In the genomic region with DNA sequence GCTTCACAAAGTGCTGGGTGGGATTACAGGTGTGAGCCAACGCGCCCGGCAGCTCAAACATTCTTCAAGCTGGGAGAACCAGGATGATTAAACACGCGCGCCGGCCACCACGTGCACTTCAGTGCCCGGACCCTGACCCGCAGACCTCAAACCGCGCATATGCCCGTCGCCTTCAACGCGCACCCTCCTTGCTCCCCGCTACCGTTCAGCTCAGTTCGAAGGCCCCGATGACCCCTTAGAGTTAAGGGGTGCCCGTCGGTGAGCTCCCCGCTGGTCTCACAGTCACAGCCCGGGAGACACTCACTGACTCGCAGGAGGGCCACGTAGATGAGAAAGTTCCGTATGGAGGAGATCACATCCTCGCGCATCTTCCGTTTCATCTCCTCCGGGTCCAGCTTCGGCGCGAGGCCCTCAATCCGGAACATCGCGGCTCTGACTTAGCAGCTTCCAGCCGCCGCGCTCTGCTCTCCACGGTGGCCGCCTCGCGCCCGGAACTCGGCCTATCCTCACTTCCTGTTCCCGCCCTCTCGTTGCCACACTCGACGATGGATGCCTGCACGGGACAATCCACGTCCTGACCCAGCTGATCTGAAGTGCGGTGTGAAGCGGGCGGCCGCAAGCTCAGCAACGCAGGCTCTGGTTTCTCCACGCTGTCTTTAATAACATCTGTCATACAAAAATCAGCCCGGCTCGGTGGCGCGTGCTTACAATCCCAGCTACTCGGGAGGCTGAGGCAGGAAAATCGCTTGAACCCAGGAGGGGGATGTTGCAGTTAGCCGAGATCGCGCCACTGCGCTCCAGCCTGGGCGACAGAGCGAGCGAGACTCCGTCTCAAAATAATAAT, we compare ENCODE assay signal across 1 cellular context.
TF ChIP-seq lines count a peak whose summit lies in the region.

A gene (minus strand): TSS at position 490 of the 844 bp plus-strand sequence. CDS start 65 bp downstream, at position 425.

TF ChIP-seq in HepG2, 621 proteins besides CTCF, POLR2A, EP300 and RAD21 (continued from another document and continues in another):
- TF ChIP-seq NCOR1 (IDR thresholded peaks at IDR 0.05; ENCODE audit: borderline replicate concordance, low read length) = no peak
- TF ChIP-seq TMF1 (CRISPR knock-in tag; IDR thresholded peaks at IDR 0.05; ENCODE audit: low read depth) = peak; percentile 62; the same call in 1 of the 2 replicates
- peak; percentile 60; the same call in 1 of the 2 replicates for TF ChIP-seq ZNF136 (CRISPR knock-in tag; IDR thresholded peaks at IDR 0.05; ENCODE audit: low read depth)
- peak; percentile 60 for TF ChIP-seq KDM3A (CRISPR knock-in tag; IDR thresholded peaks at IDR 0.05; ENCODE audit: low read depth)
- peak; percentile 97 for TF ChIP-seq ZNF605 (CRISPR knock-in tag; IDR thresholded peaks at IDR 0.05)
- TF ChIP-seq ZNF674 (CRISPR knock-in tag; IDR thresholded peaks at IDR 0.05; ENCODE audit: low read depth) = peak; percentile 95
- no peak for TF ChIP-seq RARG (CRISPR knock-in tag; IDR thresholded peaks at IDR 0.05; ENCODE audit: low read depth)
- TF ChIP-seq RFX1 (IDR thresholded peaks at IDR 0.05) = no peak
- TF ChIP-seq KLF13 (CRISPR knock-in tag; IDR thresholded peaks at IDR 0.05) = peak; percentile 90; the same call in 1 of the 2 replicates
- no peak for TF ChIP-seq ZNF121 (CRISPR knock-in tag; IDR thresholded peaks at IDR 0.05)
- TF ChIP-seq, protein P1, sequence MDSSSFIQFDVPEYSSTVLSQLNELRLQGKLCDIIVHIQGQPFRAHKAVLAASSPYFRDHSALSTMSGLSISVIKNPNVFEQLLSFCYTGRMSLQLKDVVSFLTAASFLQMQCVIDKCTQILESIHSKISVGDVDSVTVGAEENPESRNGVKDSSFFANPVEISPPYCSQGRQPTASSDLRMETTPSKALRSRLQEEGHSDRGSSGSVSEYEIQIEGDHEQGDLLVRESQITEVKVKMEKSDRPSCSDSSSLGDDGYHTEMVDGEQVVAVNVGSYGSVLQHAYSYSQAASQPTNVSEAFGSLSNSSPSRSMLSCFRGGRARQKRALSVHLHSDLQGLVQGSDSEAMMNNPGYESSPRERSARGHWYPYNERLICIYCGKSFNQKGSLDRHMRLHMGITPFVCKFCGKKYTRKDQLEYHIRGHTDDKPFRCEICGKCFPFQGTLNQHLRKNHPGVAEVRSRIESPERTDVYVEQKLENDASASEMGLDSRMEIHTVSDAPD (CRISPR knock-in tag; IDR thresholded peaks at IDR 0.05) = peak; percentile 64; the same call in 1 of the 2 replicates
- TF ChIP-seq, protein P2, sequence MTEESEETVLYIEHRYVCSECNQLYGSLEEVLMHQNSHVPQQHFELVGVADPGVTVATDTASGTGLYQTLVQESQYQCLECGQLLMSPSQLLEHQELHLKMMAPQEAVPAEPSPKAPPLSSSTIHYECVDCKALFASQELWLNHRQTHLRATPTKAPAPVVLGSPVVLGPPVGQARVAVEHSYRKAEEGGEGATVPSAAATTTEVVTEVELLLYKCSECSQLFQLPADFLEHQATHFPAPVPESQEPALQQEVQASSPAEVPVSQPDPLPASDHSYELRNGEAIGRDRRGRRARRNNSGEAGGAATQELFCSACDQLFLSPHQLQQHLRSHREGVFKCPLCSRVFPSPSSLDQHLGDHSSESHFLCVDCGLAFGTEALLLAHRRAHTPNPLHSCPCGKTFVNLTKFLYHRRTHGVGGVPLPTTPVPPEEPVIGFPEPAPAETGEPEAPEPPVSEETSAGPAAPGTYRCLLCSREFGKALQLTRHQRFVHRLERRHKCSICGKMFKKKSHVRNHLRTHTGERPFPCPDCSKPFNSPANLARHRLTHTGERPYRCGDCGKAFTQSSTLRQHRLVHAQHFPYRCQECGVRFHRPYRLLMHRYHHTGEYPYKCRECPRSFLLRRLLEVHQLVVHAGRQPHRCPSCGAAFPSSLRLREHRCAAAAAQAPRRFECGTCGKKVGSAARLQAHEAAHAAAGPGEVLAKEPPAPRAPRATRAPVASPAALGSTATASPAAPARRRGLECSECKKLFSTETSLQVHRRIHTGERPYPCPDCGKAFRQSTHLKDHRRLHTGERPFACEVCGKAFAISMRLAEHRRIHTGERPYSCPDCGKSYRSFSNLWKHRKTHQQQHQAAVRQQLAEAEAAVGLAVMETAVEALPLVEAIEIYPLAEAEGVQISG (CRISPR knock-in tag; IDR thresholded peaks at IDR 0.05) = peak; percentile 96
- 0 out of 2 replicates have a peak, but pooled peaks have one; percentile 20 for TF ChIP-seq CREB1 (IDR thresholded peaks at IDR 0.05)
- TF ChIP-seq CREB1 (CRISPR knock-in tag; IDR thresholded peaks at IDR 0.05) = peak; percentile 65; the same call in 1 of the 2 replicates
- TF ChIP-seq NONO (IDR thresholded peaks at IDR 0.05) = no peak
- TF ChIP-seq NONO (CRISPR knock-in tag; conservative IDR thresholded peaks at IDR 0.05) = peak; percentile 85
- no peak for TF ChIP-seq MBNL3 (CRISPR knock-in tag; conservative IDR thresholded peaks at IDR 0.05)
- TF ChIP-seq, protein P3, sequence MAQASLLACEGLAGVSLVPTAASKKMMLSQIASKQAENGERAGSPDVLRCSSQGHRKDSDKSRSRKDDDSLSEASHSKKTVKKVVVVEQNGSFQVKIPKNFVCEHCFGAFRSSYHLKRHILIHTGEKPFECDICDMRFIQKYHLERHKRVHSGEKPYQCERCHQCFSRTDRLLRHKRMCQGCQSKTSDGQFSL (CRISPR knock-in tag; IDR thresholded peaks at IDR 0.05) = peak; percentile 80; the same call in 1 of the 2 replicates
- peak; percentile 93; the same call in 1 of the 2 replicates for TF ChIP-seq ZSCAN21 (CRISPR knock-in tag; IDR thresholded peaks at IDR 0.05; ENCODE audit: borderline replicate concordance)
- TF ChIP-seq KLF9 (CRISPR knock-in tag; IDR thresholded peaks at IDR 0.05; ENCODE audit: low read depth) = peak; percentile 84; the same call in 1 of the 2 replicates
- peak; percentile 62; the same call in 1 of the 2 replicates for TF ChIP-seq ZC3H13 (CRISPR knock-in tag; IDR thresholded peaks at IDR 0.05)
- TF ChIP-seq, protein P4, sequence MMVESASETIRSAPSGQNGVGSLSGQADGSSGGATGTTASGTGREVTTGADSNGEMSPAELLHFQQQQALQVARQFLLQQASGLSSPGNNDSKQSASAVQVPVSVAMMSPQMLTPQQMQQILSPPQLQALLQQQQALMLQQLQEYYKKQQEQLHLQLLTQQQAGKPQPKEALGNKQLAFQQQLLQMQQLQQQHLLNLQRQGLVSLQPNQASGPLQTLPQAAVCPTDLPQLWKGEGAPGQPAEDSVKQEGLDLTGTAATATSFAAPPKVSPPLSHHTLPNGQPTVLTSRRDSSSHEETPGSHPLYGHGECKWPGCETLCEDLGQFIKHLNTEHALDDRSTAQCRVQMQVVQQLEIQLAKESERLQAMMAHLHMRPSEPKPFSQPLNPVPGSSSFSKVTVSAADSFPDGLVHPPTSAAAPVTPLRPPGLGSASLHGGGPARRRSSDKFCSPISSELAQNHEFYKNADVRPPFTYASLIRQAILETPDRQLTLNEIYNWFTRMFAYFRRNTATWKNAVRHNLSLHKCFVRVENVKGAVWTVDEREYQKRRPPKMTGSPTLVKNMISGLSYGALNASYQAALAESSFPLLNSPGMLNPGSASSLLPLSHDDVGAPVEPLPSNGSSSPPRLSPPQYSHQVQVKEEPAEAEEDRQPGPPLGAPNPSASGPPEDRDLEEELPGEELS (CRISPR knock-in tag; IDR thresholded peaks at IDR 0.05) = peak; percentile 79
- no peak for TF ChIP-seq RBM22 (optimal IDR thresholded peaks at IDR 0.05; ENCODE audit: low read length)
- TF ChIP-seq CHCHD3 (CRISPR knock-in tag; IDR thresholded peaks at IDR 0.05) = peak; percentile 76; the same call in 1 of the 2 replicates
- TF ChIP-seq, protein P5, sequence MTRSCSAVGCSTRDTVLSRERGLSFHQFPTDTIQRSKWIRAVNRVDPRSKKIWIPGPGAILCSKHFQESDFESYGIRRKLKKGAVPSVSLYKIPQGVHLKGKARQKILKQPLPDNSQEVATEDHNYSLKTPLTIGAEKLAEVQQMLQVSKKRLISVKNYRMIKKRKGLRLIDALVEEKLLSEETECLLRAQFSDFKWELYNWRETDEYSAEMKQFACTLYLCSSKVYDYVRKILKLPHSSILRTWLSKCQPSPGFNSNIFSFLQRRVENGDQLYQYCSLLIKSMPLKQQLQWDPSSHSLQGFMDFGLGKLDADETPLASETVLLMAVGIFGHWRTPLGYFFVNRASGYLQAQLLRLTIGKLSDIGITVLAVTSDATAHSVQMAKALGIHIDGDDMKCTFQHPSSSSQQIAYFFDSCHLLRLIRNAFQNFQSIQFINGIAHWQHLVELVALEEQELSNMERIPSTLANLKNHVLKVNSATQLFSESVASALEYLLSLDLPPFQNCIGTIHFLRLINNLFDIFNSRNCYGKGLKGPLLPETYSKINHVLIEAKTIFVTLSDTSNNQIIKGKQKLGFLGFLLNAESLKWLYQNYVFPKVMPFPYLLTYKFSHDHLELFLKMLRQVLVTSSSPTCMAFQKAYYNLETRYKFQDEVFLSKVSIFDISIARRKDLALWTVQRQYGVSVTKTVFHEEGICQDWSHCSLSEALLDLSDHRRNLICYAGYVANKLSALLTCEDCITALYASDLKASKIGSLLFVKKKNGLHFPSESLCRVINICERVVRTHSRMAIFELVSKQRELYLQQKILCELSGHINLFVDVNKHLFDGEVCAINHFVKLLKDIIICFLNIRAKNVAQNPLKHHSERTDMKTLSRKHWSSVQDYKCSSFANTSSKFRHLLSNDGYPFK (CRISPR knock-in tag; IDR thresholded peaks at IDR 0.05; ENCODE audit: borderline replicate concordance) = peak; percentile 97
- peak; percentile 99 for TF ChIP-seq SPEN (CRISPR knock-in tag; IDR thresholded peaks at IDR 0.05; ENCODE audit: low read depth)
- TF ChIP-seq KAT2B (IDR thresholded peaks at IDR 0.05; ENCODE audit: borderline replicate concordance, low read depth, low read length) = no peak
- TF ChIP-seq BRD4 (CRISPR knock-in tag; IDR thresholded peaks at IDR 0.05) = peak; percentile 94; the same call in 1 of the 2 replicates
- TF ChIP-seq ZNF75D (CRISPR knock-in tag; IDR thresholded peaks at IDR 0.05; ENCODE audit: borderline replicate concordance) = peak; percentile 53; the same call in 1 of the 2 replicates
- TF ChIP-seq MEIS1 (CRISPR knock-in tag; IDR thresholded peaks at IDR 0.05; ENCODE audit: borderline replicate concordance) = no peak
- no peak for TF ChIP-seq RORA (CRISPR knock-in tag; IDR thresholded peaks at IDR 0.05)
- TF ChIP-seq, protein P6, sequence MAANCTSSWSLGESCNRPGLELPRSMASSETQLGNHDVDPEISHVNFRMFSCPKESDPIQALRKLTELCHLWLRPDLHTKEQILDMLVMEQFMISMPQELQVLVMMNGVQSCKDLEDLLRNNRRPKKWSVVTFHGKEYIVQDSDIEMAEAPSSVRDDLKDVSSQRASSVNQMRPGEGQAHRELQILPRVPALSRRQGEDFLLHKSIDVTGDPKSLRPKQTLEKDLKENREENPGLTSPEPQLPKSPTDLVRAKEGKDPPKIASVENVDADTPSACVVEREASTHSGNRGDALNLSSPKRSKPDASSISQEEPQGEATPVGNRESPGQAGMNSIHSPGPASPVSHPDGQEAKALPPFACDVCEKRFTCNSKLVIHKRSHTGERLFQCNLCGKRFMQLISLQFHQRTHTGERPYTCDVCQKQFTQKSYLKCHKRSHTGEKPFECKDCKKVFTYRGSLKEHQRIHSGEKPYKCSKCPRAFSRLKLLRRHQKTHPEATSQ (CRISPR knock-in tag; IDR thresholded peaks at IDR 0.05; ENCODE audit: borderline replicate concordance) = 0 out of 2 replicates have a peak, but pooled peaks have one; percentile 69
- no peak for TF ChIP-seq ZNF33A (CRISPR knock-in tag; IDR thresholded peaks at IDR 0.05; ENCODE audit: borderline replicate concordance)
- TF ChIP-seq SKI (IDR thresholded peaks at IDR 0.05; ENCODE audit: partially characterized antibody) = peak; percentile 20
- TF ChIP-seq, protein P7, sequence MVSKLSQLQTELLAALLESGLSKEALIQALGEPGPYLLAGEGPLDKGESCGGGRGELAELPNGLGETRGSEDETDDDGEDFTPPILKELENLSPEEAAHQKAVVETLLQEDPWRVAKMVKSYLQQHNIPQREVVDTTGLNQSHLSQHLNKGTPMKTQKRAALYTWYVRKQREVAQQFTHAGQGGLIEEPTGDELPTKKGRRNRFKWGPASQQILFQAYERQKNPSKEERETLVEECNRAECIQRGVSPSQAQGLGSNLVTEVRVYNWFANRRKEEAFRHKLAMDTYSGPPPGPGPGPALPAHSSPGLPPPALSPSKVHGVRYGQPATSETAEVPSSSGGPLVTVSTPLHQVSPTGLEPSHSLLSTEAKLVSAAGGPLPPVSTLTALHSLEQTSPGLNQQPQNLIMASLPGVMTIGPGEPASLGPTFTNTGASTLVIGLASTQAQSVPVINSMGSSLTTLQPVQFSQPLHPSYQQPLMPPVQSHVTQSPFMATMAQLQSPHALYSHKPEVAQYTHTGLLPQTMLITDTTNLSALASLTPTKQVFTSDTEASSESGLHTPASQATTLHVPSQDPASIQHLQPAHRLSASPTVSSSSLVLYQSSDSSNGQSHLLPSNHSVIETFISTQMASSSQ (IDR thresholded peaks at IDR 0.05; ENCODE audit: low read depth) = no peak
- TF ChIP-seq, protein P7 (CRISPR knock-in tag; IDR thresholded peaks at IDR 0.05; ENCODE audit: borderline replicate concordance) = peak; percentile 51; the same call in 1 of the 2 replicates
- peak; percentile 86 for TF ChIP-seq ETV5 (CRISPR knock-in tag; IDR thresholded peaks at IDR 0.05; ENCODE audit: borderline replicate concordance)
- TF ChIP-seq, protein P8, sequence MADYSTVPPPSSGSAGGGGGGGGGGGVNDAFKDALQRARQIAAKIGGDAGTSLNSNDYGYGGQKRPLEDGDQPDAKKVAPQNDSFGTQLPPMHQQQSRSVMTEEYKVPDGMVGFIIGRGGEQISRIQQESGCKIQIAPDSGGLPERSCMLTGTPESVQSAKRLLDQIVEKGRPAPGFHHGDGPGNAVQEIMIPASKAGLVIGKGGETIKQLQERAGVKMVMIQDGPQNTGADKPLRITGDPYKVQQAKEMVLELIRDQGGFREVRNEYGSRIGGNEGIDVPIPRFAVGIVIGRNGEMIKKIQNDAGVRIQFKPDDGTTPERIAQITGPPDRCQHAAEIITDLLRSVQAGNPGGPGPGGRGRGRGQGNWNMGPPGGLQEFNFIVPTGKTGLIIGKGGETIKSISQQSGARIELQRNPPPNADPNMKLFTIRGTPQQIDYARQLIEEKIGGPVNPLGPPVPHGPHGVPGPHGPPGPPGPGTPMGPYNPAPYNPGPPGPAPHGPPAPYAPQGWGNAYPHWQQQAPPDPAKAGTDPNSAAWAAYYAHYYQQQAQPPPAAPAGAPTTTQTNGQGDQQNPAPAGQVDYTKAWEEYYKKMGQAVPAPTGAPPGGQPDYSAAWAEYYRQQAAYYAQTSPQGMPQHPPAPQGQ (CRISPR knock-in tag; IDR thresholded peaks at IDR 0.05; ENCODE audit: borderline replicate concordance) = peak; percentile 93
- 0 out of 2 replicates have a peak, but pooled peaks have one; percentile 77 for TF ChIP-seq GZF1 (CRISPR knock-in tag; IDR thresholded peaks at IDR 0.05)
- no peak for TF ChIP-seq POLR2AphosphoS2 (IDR thresholded peaks at IDR 0.05; ENCODE audit: low read depth, low read length)
